9 cellular contexts compared by ENCODE assay signal in the genomic region with DNA sequence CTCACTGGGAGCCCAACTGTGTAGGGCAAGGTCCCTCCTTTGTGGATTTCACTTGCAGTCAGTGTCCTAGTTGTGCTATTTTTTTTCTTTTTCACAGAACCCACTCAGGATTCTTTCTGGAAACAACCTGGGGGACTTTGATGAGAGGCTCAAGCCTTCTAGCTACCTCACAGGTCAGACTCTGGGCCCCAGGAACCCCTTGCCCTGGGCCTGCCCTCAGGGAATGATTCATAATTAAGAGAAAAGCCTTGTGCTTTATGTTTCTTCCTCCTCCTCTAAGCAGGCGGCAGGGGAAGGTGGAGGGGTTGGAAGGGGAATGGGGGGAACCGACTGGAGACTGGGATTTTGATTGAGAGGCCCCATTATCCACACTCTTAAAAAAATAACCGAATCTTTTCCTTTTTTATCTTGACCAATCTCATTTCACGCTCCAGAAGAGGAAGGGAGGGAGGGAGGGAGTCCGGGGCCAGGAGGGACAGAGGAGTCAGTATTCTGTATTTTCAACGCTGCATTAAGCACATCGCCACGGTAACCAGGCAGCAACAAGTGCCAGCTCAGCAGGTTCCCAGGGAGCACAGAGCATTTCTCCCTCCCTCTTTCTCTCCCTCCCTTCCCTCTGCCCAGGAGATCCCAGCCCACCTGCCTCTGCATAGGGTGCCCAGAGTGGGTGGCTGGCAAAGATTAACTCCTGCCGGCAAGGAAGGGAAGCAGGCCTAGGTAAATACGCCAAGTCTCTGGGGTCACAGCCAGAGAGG. TPM values are rescaled to one million over a fixed set of nuclear protein-coding genes. Genes with fewer than 3 reads are reported as not detected.
DNase-seq lines count a peak whose midpoint lies in the region; ATAC-seq, FAIRE-seq and TF ChIP-seq lines count a peak whose summit lies in the region.
"Had no signal": no experiment of that assay in that cellular context is flagged by ENCODE, and none has a peak within 500 bp of the region (broad histone marks: within the 10 kb centered on the region; RNA-seq: fewer than 3 reads in every experiment).

No MANE protein-coding gene starts in this region.

- DNase-seq in H54 (ENCODE audit: insufficient read length, low spot score): peak; percentile 83
- DNase-seq in NCI-H226: peak; percentile 80
- DNase-seq in cortex of kidney (lab: John Stamatoyannopoulos, UW): peak; percentile 16
- peak; percentile 65 for DNase-seq in nephron progenitor cell
- DNase-seq in HCEC 1CT: no peak
- no peak for DNase-seq in prostate gland (ENCODE audit: low spot score)
- DNase-seq: activated naive CD8-positive, alpha-beta T cell treated with anti-CD3 and anti-CD28 coated beads, Interleukin-2, amount 10 ng/mL, durations not matched to agents 7 days and 5 days had no signal

- no peaks in the 10 kb centered on the region for H3K36me3 ChIP-seq in prostate gland

- intact Hi-C loops in prostate gland (cut with DNase I): no loop called here

- WGBS in prostate gland: 29% methylated on average over 10 of the region's 10 CpGs

- peak; percentile 23 for FAIRE-seq in H54 (lab: Jason Lieb, UNC)

- no peaks in the 10 kb centered on the region for H3K27me3 ChIP-seq in prostate gland (replicated peaks; ENCODE audit: insufficient read depth)

- H3K27ac Mint-ChIP-seq in nephron progenitor cell: peak overlapping the region; percentile 97
- H3K27ac Mint-ChIP-seq: activated naive CD8-positive, alpha-beta T cell treated with anti-CD3 and anti-CD28 coated beads, Interleukin-2, amount 10 ng/mL, durations not matched to agents 7 days and 5 days had no signal

- H3K9me3 Mint-ChIP-seq in nephron progenitor cell: no peaks in the 10 kb centered on the region
- H3K9me3 Mint-ChIP-seq: activated naive CD8-positive, alpha-beta T cell treated with anti-CD3 and anti-CD28 coated beads, Interleukin-2, amount 10 ng/mL, durations not matched to agents 7 days and 5 days had no signal

- peaks cover 57% of the 10 kb centered on the region for H3K4me1 Mint-ChIP-seq in nephron progenitor cell

- no peak for ATAC-seq in GM19324 (IDR thresholded peaks at IDR 0.05; ENCODE audit: low FRiP score, unreplicated experiment)
- ATAC-seq in HG02798 (IDR thresholded peaks at IDR 0.05; ENCODE audit: poor library complexity, unreplicated experiment): no peak

- peaks cover 6% of the 10 kb centered on the region for H3K27me3 Mint-ChIP-seq in nephron progenitor cell (ENCODE audit: low read depth, poor library complexity)

- TF ChIP-seq POLR2A in H54 (IDR thresholded peaks at IDR 0.05; ENCODE audit: low read depth, low read length): no peak
- no peak for TF ChIP-seq POLR2A in prostate gland (IDR thresholded peaks at IDR 0.05)

- no peak overlapping the region for H3K4me3 ChIP-seq in prostate gland

- no peaks in the 10 kb centered on the region for H3K9me3 ChIP-seq in prostate gland

- H3K4me3 Mint-ChIP-seq in nephron progenitor cell: peak overlapping the region; percentile 61
- H3K4me3 Mint-ChIP-seq: activated naive CD8-positive, alpha-beta T cell treated with anti-CD3 and anti-CD28 coated beads, Interleukin-2, amount 10 ng/mL, durations not matched to agents 7 days and 5 days had no signal

- H3K36me3 Mint-ChIP-seq in nephron progenitor cell (ENCODE audit: low read depth): peaks cover 46% of the 10 kb centered on the region

- H3K4me1 ChIP-seq in prostate gland (replicated peaks): no peaks in the 10 kb centered on the region

- TF ChIP-seq CTCF in nephron progenitor cell (IDR thresholded peaks at IDR 0.05) (no peak), prostate gland (IDR thresholded peaks at IDR 0.05) (no peak)

- no peak overlapping the region for H3K27ac ChIP-seq in prostate gland

RNA-seq across cellular contexts. Expression of gene PSD4, which starts 51.9 kb away (rescaled TPM):
- total RNA-seq in prostate gland: 100 to 1,000 TPM; 139 to 221 TPM

RNA-seq across cellular contexts. Expression of gene PAX8, which starts 53.0 kb away (rescaled TPM):
- total RNA-seq in prostate gland: 1 to 10 TPM; 1.0 to 3.8 TPM

Comparison
In these comparisons a context has a peak if more than half of its experiments do, and no peak if none do; other contexts are left out.
1. DNase-seq: peak in H54 (single experiment), NCI-H226 (single experiment), cortex of kidney (single experiment) and nephron progenitor cell (single experiment); none in HCEC 1CT (single experiment) and prostate gland (single experiment).